ENCODE assay signal across 8 cellular contexts in genomic region chr10:111756541-111757061, GRCh38.
A peak's percentile ranks its signal among the peaks of the same experiment; 100 is the strongest.
DNase-seq lines count a peak whose midpoint lies in the region; ATAC-seq and TF ChIP-seq lines count a peak whose summit lies in the region.

No MANE protein-coding gene starts in this region.

- H3K4me3 ChIP-seq in adrenal gland: no peak overlapping the region
- no peak overlapping the region for H3K4me3 ChIP-seq in uterus
- no peak overlapping the region for H3K4me3 ChIP-seq in naive thymus-derived CD4-positive, alpha-beta T cell (ENCODE audit: low read length)

- H3K27me3 Mint-ChIP-seq in Calu3 (ENCODE audit: unreplicated experiment): peaks cover 13% of the 10 kb centered on the region
- H3K27me3 Mint-ChIP-seq in naive thymus-derived CD4-positive, alpha-beta T cell: peaks cover 0 to 27% (median 14%) of the 10 kb centered on the region in 5 donors

- WGBS in adrenal gland, 4 donors: 18 to 27% (median 22%) methylated on average over 10 of the region's 10 CpGs

- no peak overlapping the region for H3K4me3 Mint-ChIP-seq in Calu3 (ENCODE audit: low read depth, unreplicated experiment)
- H3K4me3 Mint-ChIP-seq in naive thymus-derived CD4-positive, alpha-beta T cell: no peak overlapping the region

- BruUV-seq in Calu3 (replicated peaks; lab: Mats Ljungman, UMichigan): no TSS peak

- H3K27ac Mint-ChIP-seq in Calu3 (ENCODE audit: unreplicated experiment): no peak overlapping the region
- H3K27ac Mint-ChIP-seq in naive thymus-derived CD4-positive, alpha-beta T cell: no peak overlapping the region

- H3K36me3 Mint-ChIP-seq in Calu3 (ENCODE audit: insufficient read depth, unreplicated experiment): no peaks in the 10 kb centered on the region
- no peaks in the 10 kb centered on the region for H3K36me3 Mint-ChIP-seq in naive thymus-derived CD4-positive, alpha-beta T cell

- H3K27ac ChIP-seq in adrenal gland (no peak overlapping the region), uterus (no peak overlapping the region)
- H3K27ac ChIP-seq in naive thymus-derived CD4-positive, alpha-beta T cell (ENCODE audit: low read depth, low read length): no peak overlapping the region

- H3K9me3 Mint-ChIP-seq in Calu3 (ENCODE audit: low read depth, unreplicated experiment): peaks cover 2% of the 10 kb centered on the region
- H3K9me3 Mint-ChIP-seq in naive thymus-derived CD4-positive, alpha-beta T cell: no peaks in the 10 kb centered on the region

- H3K36me3 ChIP-seq in adrenal gland (replicated peaks in 1 of 2) (no peaks in the 10 kb centered on the region), uterus (no peaks in the 10 kb centered on the region)
- no peaks in the 10 kb centered on the region for H3K36me3 ChIP-seq in naive thymus-derived CD4-positive, alpha-beta T cell (ENCODE audit: control insufficient read depth in 2 of 3, insufficient read depth in 3 of 3, low read length in 3 of 3)

- H3K9me3 ChIP-seq in adrenal gland (replicated peaks in 1 of 3) (no peaks in the 10 kb centered on the region), uterus (no peaks in the 10 kb centered on the region)
- H3K9me3 ChIP-seq in naive thymus-derived CD4-positive, alpha-beta T cell (ENCODE audit: control insufficient read depth in 2 of 3, low read length in 3 of 3): no peaks in the 10 kb centered on the region

- TF ChIP-seq EP300 in Ishikawa (IDR thresholded peaks at IDR 0.05; ENCODE audit: borderline replicate concordance): no peak

- peak; percentile 32 for TF ChIP-seq RAD21 in Ishikawa (IDR thresholded peaks at IDR 0.05; ENCODE audit: low read depth)

- peak; percentile 82 for ATAC-seq in GM18511 (IDR thresholded peaks at IDR 0.05; ENCODE audit: unreplicated experiment)
- ATAC-seq in naive thymus-derived CD4-positive, alpha-beta T cell: no peak

- no peak for TF ChIP-seq POLR2A in adrenal gland (IDR thresholded peaks at IDR 0.05)
- TF ChIP-seq POLR2A in uterus (IDR thresholded peaks at IDR 0.05): no peak

- TF ChIP-seq CTCF in Calu3 (IDR thresholded peaks at IDR 0.05; ENCODE audit: unreplicated experiment) (no peak), adrenal gland (IDR thresholded peaks at IDR 0.05) (peak; percentile 17 to 56 (median 46)), uterus (IDR thresholded peaks at IDR 0.05) (peak; percentile 26 to 40 (median 33))

- CTCF ChIA-PET in Calu3 (lab: Charles Lee): interaction anchor here (1.0 to 2.0 kb wide), 3 partner anchors 234 to 381 kb away, joined by 3 to 10 read pairs (median 6); no protein-coding TSS in a partner anchor
- CTCF ChIA-PET in naive thymus-derived CD4-positive, alpha-beta T cell (lab: Charles Lee): interaction anchor here (1.0 kb wide), 1 partner anchor 678 kb away, joined by 4 read pairs; no protein-coding TSS in a partner anchor

- POLR2A ChIA-PET in naive thymus-derived CD4-positive, alpha-beta T cell (lab: Charles Lee): no interaction called here

- no peaks in the 10 kb centered on the region for H3K4me1 Mint-ChIP-seq in Calu3 (ENCODE audit: low read depth, unreplicated experiment)
- H3K4me1 Mint-ChIP-seq in naive thymus-derived CD4-positive, alpha-beta T cell: no peaks in the 10 kb centered on the region

- no peaks in the 10 kb centered on the region for H3K27me3 ChIP-seq in adrenal gland
- no peaks in the 10 kb centered on the region for H3K27me3 ChIP-seq in uterus
- H3K27me3 ChIP-seq in naive thymus-derived CD4-positive, alpha-beta T cell (ENCODE audit: control insufficient read depth in 2 of 2, insufficient read depth in 2 of 2, low read length in 2 of 2): no peaks in the 10 kb centered on the region

- H3K4me1 ChIP-seq in adrenal gland (replicated peaks in 1 of 2) (no peaks in the 10 kb centered on the region), uterus (no peaks in the 10 kb centered on the region)
- H3K4me1 ChIP-seq in naive thymus-derived CD4-positive, alpha-beta T cell (ENCODE audit: control insufficient read depth in 2 of 2, insufficient read depth in 2 of 2, low read length in 2 of 2): no peaks in the 10 kb centered on the region

- intact Hi-C loops in Calu3 (cut with micrococcal nuclease; ENCODE audit: unreplicated experiment): loop anchor here (5.0 kb wide), 2 partner anchors 381 to 556 kb away; no protein-coding TSS in a partner anchor
- intact Hi-C loops in adrenal gland (cut with DNase I): loop anchor here in 1 of 2 donors (5.0 kb wide), 1 partner anchor 551 kb away; no protein-coding TSS in a partner anchor
- intact Hi-C loops in uterus (cut with DNase I; ENCODE audit: low total_unique reads): no loop called here
- intact Hi-C loops in naive thymus-derived CD4-positive, alpha-beta T cell (cut with micrococcal nuclease): no loop called here

- DNase-seq in Calu3: peak; percentile 50
- DNase-seq in adrenal gland: peak; percentile 27 to 82 (median 56)
- DNase-seq in kidney tubule cell (ENCODE audit: low spot score): peak; percentile 62
- DNase-seq in uterus: peak; percentile 22 to 28
- DNase-seq in naive thymus-derived CD4-positive, alpha-beta T cell: no peak
- DNase-seq in CD1c-positive myeloid dendritic cell (ENCODE audit: extremely low spot score): no peak

TF ChIP-seq in Ishikawa, 13 proteins besides CTCF, POLR2A, EP300 and RAD21:
- TF ChIP-seq FOXM1 (IDR thresholded peaks at IDR 0.05; ENCODE audit: borderline replicate concordance, low read depth) (no peak), TAF1 (IDR thresholded peaks at IDR 0.05; ENCODE audit: low read depth) (no peak), ZBTB7A (IDR thresholded peaks at IDR 0.05; ENCODE audit: low read depth) (no peak)

Comparison
In these comparisons a context has a peak if more than half of its experiments do, and no peak if none do; other contexts are left out.
1. DNase-seq: peak in Calu3 (single experiment), adrenal gland (7 of 7), kidney tubule cell (single experiment) and uterus (2 of 2); none in naive thymus-derived CD4-positive, alpha-beta T cell (0 of 9) and CD1c-positive myeloid dendritic cell (single experiment).